Comparison of ENCODE assay signal across 8 cellular contexts in the genomic region with DNA sequence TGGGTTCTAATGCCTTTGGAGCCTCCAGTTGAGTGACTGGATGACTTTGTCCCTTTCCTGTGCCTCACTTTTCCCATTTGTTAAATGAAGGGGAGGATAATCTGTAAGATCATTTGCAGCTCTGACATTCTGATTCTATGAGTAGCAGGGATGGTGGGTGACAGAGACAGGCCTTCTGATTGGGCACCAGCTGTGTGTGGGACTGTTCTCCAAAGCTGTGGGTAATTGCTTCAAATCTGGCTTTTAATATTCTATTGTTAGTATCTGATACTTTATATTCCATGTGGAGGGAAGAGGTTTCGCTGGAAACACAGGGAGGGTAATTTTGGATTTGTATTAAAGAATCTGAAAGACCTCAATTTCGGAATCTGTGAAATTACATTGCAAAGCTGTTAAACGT.
"Had no signal": no experiment of that assay in that cellular context is flagged by ENCODE, and none has a peak within 500 bp of the region (broad histone marks: within the 10 kb centered on the region; RNA-seq: fewer than 3 reads in every experiment).

No MANE protein-coding gene starts in this region.

- DNase-seq: GM23248, GOT3, H7, H9, HCEC 1CT, HFFc6 had no signal

- ATAC-seq: GM23338, HCT116 had no signal

- H3K27ac ChIP-seq: GM23248 had no signal
